In genomic region chr2:60058781-60059180, GRCh38 we compare ENCODE assay signal across 32 cellular contexts.
DNase-seq lines count a peak whose midpoint lies in the region; ATAC-seq and TF ChIP-seq lines count a peak whose summit lies in the region.
"Had no signal": no experiment of that assay in that cellular context is flagged by ENCODE, and none has a peak within 500 bp of the region (broad histone marks: within the 10 kb centered on the region; RNA-seq: fewer than 3 reads in every experiment).

No MANE protein-coding gene starts in this region.

- H3K9ac ChIP-seq in OCI-LY3 (ENCODE audit: low read length): peak overlapping the region; percentile 26; the same call in 1 of the 2 replicates
- H3K9ac ChIP-seq: parathyroid adenoma had no signal

- no peaks in the 10 kb centered on the region for H3K4me1 Mint-ChIP-seq in osteocyte (ENCODE audit: unreplicated experiment)
- H3K4me1 Mint-ChIP-seq: activated CD4-positive, alpha-beta memory T cell treated with anti-CD3 and anti-CD28 coated beads, Interleukin-2, amount 10 ng/mL, durations not matched to agents 7 days and 5 days; central memory CD8-positive, alpha-beta T cell; endodermal cell; neural crest cell; T-cell had no signal

- H3K36me3 ChIP-seq in KOPT-K1 (ENCODE audit: insufficient read depth, low read length) (no peaks in the 10 kb centered on the region), OCI-LY3 (replicated peaks; ENCODE audit: low read depth, low read length) (no peaks in the 10 kb centered on the region)
- H3K36me3 ChIP-seq: left ventricle myocardium inferior had no signal

- H3K27me3 Mint-ChIP-seq in osteocyte (ENCODE audit: unreplicated experiment): no peaks in the 10 kb centered on the region
- H3K27me3 Mint-ChIP-seq: activated CD4-positive, alpha-beta memory T cell treated with anti-CD3 and anti-CD28 coated beads, Interleukin-2, amount 10 ng/mL, durations not matched to agents 7 days and 5 days; central memory CD8-positive, alpha-beta T cell; dendritic cell treated with granulocyte-macrophage colony-stimulating factor and Interleukin-4, amounts not matched to agents 40 ng/mL and 50 ng/mL, for 4 days; T-cell had no signal

- peaks cover 45% of the 10 kb centered on the region for H3K4me1 ChIP-seq in OCI-LY3 (ENCODE audit: low read length)

- no peaks in the 10 kb centered on the region for H3K36me3 Mint-ChIP-seq in osteocyte (ENCODE audit: unreplicated experiment)
- H3K36me3 Mint-ChIP-seq: T-cell had no signal

- ATAC-seq in GM21381 (IDR thresholded peaks at IDR 0.05; ENCODE audit: unreplicated experiment) (no peak), HG03095 (IDR thresholded peaks at IDR 0.05; ENCODE audit: unreplicated experiment) (no peak)
- ATAC-seq: body of pancreas; K562; stimulated activated naive CD8-positive, alpha-beta T cell treated with anti-CD3 and anti-CD28 coated beads, Interleukin-15, Interleukin-2, amounts not matched to agents 100 U/mL and 50 U/mL, for 24 hours; T-cell had no signal

- no peaks in the 10 kb centered on the region for H3K9me3 Mint-ChIP-seq in osteocyte (ENCODE audit: unreplicated experiment)
- H3K9me3 Mint-ChIP-seq: activated CD4-positive, alpha-beta memory T cell treated with anti-CD3 and anti-CD28 coated beads, Interleukin-2, amount 10 ng/mL, durations not matched to agents 7 days and 5 days; activated naive CD4-positive, alpha-beta T cell treated with anti-CD3 and anti-CD28 coated beads for 36 hours; activated T-helper 1 cell treated with anti-CD3 and anti-CD28 coated beads, Interleukin-12 subunit alpha, Interleukin-12 subunit beta, Interleukin-2, Interleukin-4 antibody, amounts not matched to agents 30 ng/mL and 10 ng/mL and 1 ng/mL, durations not matched to agents 14 hours and 24 hours and 36 hours; central memory CD8-positive, alpha-beta T cell; dendritic cell treated with granulocyte-macrophage colony-stimulating factor and Interleukin-4, amounts not matched to agents 40 ng/mL and 50 ng/mL, for 4 days; endodermal cell; neural crest cell; T-cell had no signal

- H2AFZ ChIP-seq in OCI-LY3 (ENCODE audit: low read depth, low read length): peak overlapping the region; percentile 24
- H2AFZ ChIP-seq: parathyroid adenoma had no signal

- no peaks in the 10 kb centered on the region for H3K79me2 ChIP-seq in OCI-LY3 (ENCODE audit: low read length)
- H3K79me2 ChIP-seq: parathyroid adenoma had no signal

- no peak overlapping the region for H3K4me3 Mint-ChIP-seq in osteocyte (ENCODE audit: unreplicated experiment)
- H3K4me3 Mint-ChIP-seq: activated CD4-positive, alpha-beta memory T cell treated with anti-CD3 and anti-CD28 coated beads, Interleukin-2, amount 10 ng/mL, durations not matched to agents 7 days and 5 days; activated naive CD4-positive, alpha-beta T cell treated with anti-CD3 and anti-CD28 coated beads for 36 hours; activated T-helper 1 cell treated with anti-CD3 and anti-CD28 coated beads, Interleukin-12 subunit alpha, Interleukin-12 subunit beta, Interleukin-2, Interleukin-4 antibody, amounts not matched to agents 30 ng/mL and 10 ng/mL and 1 ng/mL, durations not matched to agents 14 hours and 24 hours and 36 hours; central memory CD8-positive, alpha-beta T cell; dendritic cell treated with granulocyte-macrophage colony-stimulating factor and Interleukin-4, amounts not matched to agents 40 ng/mL and 50 ng/mL, for 4 days; endodermal cell; neural crest cell; T-cell had no signal

- TF ChIP-seq CTCF in OCI-LY3 (IDR thresholded peaks at IDR 0.05; ENCODE audit: low read depth, low read length) (no peak), osteocyte (IDR thresholded peaks at IDR 0.05) (no peak)

- DNase-seq in NOMO-1 treated with DMSO at 0.1 percent for 48 hours (lab: John Stamatoyannopoulos, UW; ENCODE audit: unreplicated experiment) (peak; percentile 45), NOMO-1 treated with dmso at 0.1 percent for 144 hours (lab: John Stamatoyannopoulos, UW; ENCODE audit: unreplicated experiment) (no peak), osteocyte (ENCODE audit: extremely low spot score, unreplicated experiment) (no peak)
- DNase-seq in activated naive CD4-positive, alpha-beta T cell treated with anti-CD3 and anti-CD28 coated beads, Interleukin-2, amount 50 U/mL, for 16 hours: no peak
- DNase-seq: activated CD4-positive, alpha-beta memory T cell treated with anti-CD3 and anti-CD28 coated beads, Interleukin-2, amount 10 ng/mL, durations not matched to agents 7 days and 5 days; activated CD8-positive, alpha-beta memory T cell treated with anti-CD3 and anti-CD28 coated beads, Interleukin-2, amount 50 U/mL, for 4 hours; activated naive CD4-positive, alpha-beta T cell treated with anti-CD3 and anti-CD28 coated beads for 36 hours; body of pancreas; C1 segment of cervical spinal cord; DMS153; endodermal cell; left ventricle myocardium inferior; mesendoderm; MM.1S; NCI-H2107; NCI-H446; NCI-H748 treated with DMSO at 0.1 percent for 48 hours; retina; stimulated activated naive CD8-positive, alpha-beta T cell treated with anti-CD3 and anti-CD28 coated beads, Interleukin-15, Interleukin-2, amounts not matched to agents 100 U/mL and 50 U/mL, for 24 hours; T-cell had no signal

- no peaks in the 10 kb centered on the region for H4K20me1 ChIP-seq in OCI-LY3 (ENCODE audit: insufficient read depth, low read length)

- H3K9me3 ChIP-seq in KOPT-K1 (ENCODE audit: insufficient read depth, low read length, poor library complexity, severe bottlenecking): no peaks in the 10 kb centered on the region
- no peaks in the 10 kb centered on the region for H3K9me3 ChIP-seq in OCI-LY3 (ENCODE audit: insufficient read depth, low read length)
- H3K9me3 ChIP-seq: body of pancreas, left ventricle myocardium inferior had no signal

- H3K27me3 ChIP-seq in OCI-LY3 (ENCODE audit: low read depth, low read length): no peaks in the 10 kb centered on the region
- H3K27me3 ChIP-seq: body of pancreas had no signal

- H3K4me3 ChIP-seq in OCI-LY3 (ENCODE audit: low read length): peak overlapping the region; percentile 51
- H3K4me3 ChIP-seq: body of pancreas, K562, left ventricle myocardium inferior, skin epidermis had no signal

- H3K27ac Mint-ChIP-seq in osteocyte (ENCODE audit: unreplicated experiment): no peak overlapping the region
- H3K27ac Mint-ChIP-seq: activated CD4-positive, alpha-beta memory T cell treated with anti-CD3 and anti-CD28 coated beads, Interleukin-2, amount 10 ng/mL, durations not matched to agents 7 days and 5 days; activated naive CD4-positive, alpha-beta T cell treated with anti-CD3 and anti-CD28 coated beads for 36 hours; activated T-helper 1 cell treated with anti-CD3 and anti-CD28 coated beads, Interleukin-12 subunit alpha, Interleukin-12 subunit beta, Interleukin-2, Interleukin-4 antibody, amounts not matched to agents 30 ng/mL and 10 ng/mL and 1 ng/mL, durations not matched to agents 14 hours and 24 hours and 36 hours; dendritic cell treated with granulocyte-macrophage colony-stimulating factor and Interleukin-4, amounts not matched to agents 40 ng/mL and 50 ng/mL, for 4 days; endodermal cell; T-cell had no signal

- H3K27ac ChIP-seq in KOPT-K1 (ENCODE audit: low read depth, low read length, poor library complexity, severe bottlenecking) (peak overlapping the region; percentile 53), OCI-LY3 (ENCODE audit: low read length) (peak overlapping the region; percentile 80)
- H3K27ac ChIP-seq: 22Rv1, body of pancreas, left ventricle myocardium inferior, parathyroid adenoma, skin epidermis had no signal

- peak overlapping the region; percentile 59 for H3K4me2 ChIP-seq in OCI-LY3 (ENCODE audit: low read length)
